4 cellular contexts compared by ENCODE assay signal in genomic region chr2:110314472-110314871, GRCh38.
DNase-seq lines count a peak whose midpoint lies in the region; FAIRE-seq and TF ChIP-seq lines count a peak whose summit lies in the region.
"Not testable (repeated sequence)": the region's sequence is repeated elsewhere in the genome, so short reads cannot be mapped to it uniquely, and the experiment has no call there.

No MANE protein-coding gene starts in this region.

- TF ChIP-seq CTCF in Calu3 (IDR thresholded peaks at IDR 0.05; ENCODE audit: unreplicated experiment); kidney (IDR thresholded peaks at IDR 0.05; ENCODE audit: borderline replicate concordance, extremely low read depth, insufficient read depth); transverse colon (IDR thresholded peaks at IDR 0.05): not testable (repeated sequence)

- H3K4me2 ChIP-seq in mesendoderm (ENCODE audit: low read length): not testable (repeated sequence)

- not testable (repeated sequence) for H4K5ac ChIP-seq in mesendoderm (ENCODE audit: low read length)

- H2AK5ac ChIP-seq in mesendoderm (ENCODE audit: low read length): not testable (repeated sequence)

- not testable (repeated sequence) for H2BK5ac ChIP-seq in mesendoderm (ENCODE audit: low read length)

- not testable (repeated sequence) for H3K4me1 ChIP-seq in kidney (ENCODE audit: control insufficient read depth in 1 of 2, insufficient read depth in 1 of 2, low read depth in 1 of 2, low read length in 2 of 2); mesendoderm (ENCODE audit: control insufficient read depth, low read depth, low read length); transverse colon

- TF ChIP-seq POLR2A in transverse colon (IDR thresholded peaks at IDR 0.05): not testable (repeated sequence)

- not testable (repeated sequence) for H3K56ac ChIP-seq in mesendoderm (ENCODE audit: low read length)

- H3K36me3 ChIP-seq in kidney (ENCODE audit: control insufficient read depth in 1 of 2, insufficient read depth in 2 of 2, low read length in 2 of 2); mesendoderm (ENCODE audit: control insufficient read depth, insufficient read depth, low read length); transverse colon: not testable (repeated sequence)

- intact Hi-C loops in Calu3 (cut with micrococcal nuclease; ENCODE audit: unreplicated experiment); kidney (cut with DNase I); transverse colon (cut with DNase I; ENCODE audit: low total_unique reads): not testable (repeated sequence)

- H3K9me3 Mint-ChIP-seq in Calu3 (ENCODE audit: low read depth, unreplicated experiment): not testable (repeated sequence)

- WGBS in mesendoderm (ENCODE audit: extremely low coverage, insufficient coverage, low lambda C conversion rate): no CpG with 5 or more reads among the region's 10 CpGs
- 60% methylated on average over 2 of the region's 10 CpGs; no CpG with 5 or more reads in 1 of the 2 donors for WGBS in transverse colon (ENCODE audit: low coverage in 1 of 2), 2 donors

- in situ Hi-C loops in transverse colon (cut with MboI; ENCODE audit: low pct_ligation_motif_present in 1 of 4, low pct_unique_long_range_greater_than_20kb in 1 of 4, low sequenced_read_pairs in 3 of 4): not testable (repeated sequence)

- H3K79me2 ChIP-seq in mesendoderm (ENCODE audit: control insufficient read depth, insufficient read depth, low read length): not testable (repeated sequence)

- not testable (repeated sequence) for H3K27me3 ChIP-seq in mesendoderm (ENCODE audit: insufficient read depth, low read length, poor library complexity); transverse colon

- H2BK120ac ChIP-seq in mesendoderm (ENCODE audit: low read depth, low read length): not testable (repeated sequence)

- H3K4me1 Mint-ChIP-seq in Calu3 (ENCODE audit: low read depth, unreplicated experiment): not testable (repeated sequence)

- H3K4me3 ChIP-seq in kidney (ENCODE audit: low read length in 2 of 2); mesendoderm (ENCODE audit: low read length); transverse colon: not testable (repeated sequence)

- H3K4ac ChIP-seq in mesendoderm (ENCODE audit: low read depth, low read length): not testable (repeated sequence)

- not testable (repeated sequence) for H3K36me3 Mint-ChIP-seq in Calu3 (ENCODE audit: insufficient read depth, unreplicated experiment)

- H2BK15ac ChIP-seq in mesendoderm (replicated peaks; ENCODE audit: low read depth): not testable (repeated sequence)

- CTCF ChIA-PET in Calu3 (lab: Charles Lee): not testable (repeated sequence)

- not testable (repeated sequence) for H3K18ac ChIP-seq in mesendoderm (ENCODE audit: low read length)

- DNase-seq in Calu3, mesendoderm, transverse colon: not testable (repeated sequence)
- peak; percentile 1 for DNase-seq in kidney

- H3K27ac Mint-ChIP-seq in Calu3 (ENCODE audit: unreplicated experiment): not testable (repeated sequence)

- TF ChIP-seq EP300 in transverse colon (IDR thresholded peaks at IDR 0.05; ENCODE audit: low read depth): not testable (repeated sequence)

- H3K27ac ChIP-seq in kidney (ENCODE audit: low read depth in 2 of 2, low read length in 2 of 2): not testable (repeated sequence)
- peak overlapping the region; percentile 70 for H3K27ac ChIP-seq in mesendoderm (ENCODE audit: low read depth, low read length)
- peak overlapping the region in 3 of 4 donors; percentile 50 to 66 (median 53) for H3K27ac ChIP-seq in transverse colon

- not testable (repeated sequence) for H3K9me3 ChIP-seq in kidney (ENCODE audit: control insufficient read depth in 1 of 2, low read length in 2 of 2); transverse colon

- H3K23ac ChIP-seq in mesendoderm (ENCODE audit: low read length): not testable (repeated sequence)

- H3K9ac ChIP-seq in kidney (ENCODE audit: low read length in 2 of 2); mesendoderm (ENCODE audit: low read length): not testable (repeated sequence)

- BruUV-seq in Calu3 (replicated peaks; lab: Mats Ljungman, UMichigan): TSS peak; percentile 83

- not testable (repeated sequence) for H3K27me3 Mint-ChIP-seq in Calu3 (ENCODE audit: unreplicated experiment)

- not testable (repeated sequence) for H3K79me1 ChIP-seq in mesendoderm (ENCODE audit: low read length)

- not testable (repeated sequence) for H4K8ac ChIP-seq in mesendoderm (ENCODE audit: low read depth, low read length)

- not testable (repeated sequence) for H3K4me3 Mint-ChIP-seq in Calu3 (ENCODE audit: low read depth, unreplicated experiment)

- FAIRE-seq in kidney (lab: Jason Lieb, UNC): not testable (repeated sequence)
